Comparison of ENCODE assay signal across 12 cellular contexts in the genomic region with DNA sequence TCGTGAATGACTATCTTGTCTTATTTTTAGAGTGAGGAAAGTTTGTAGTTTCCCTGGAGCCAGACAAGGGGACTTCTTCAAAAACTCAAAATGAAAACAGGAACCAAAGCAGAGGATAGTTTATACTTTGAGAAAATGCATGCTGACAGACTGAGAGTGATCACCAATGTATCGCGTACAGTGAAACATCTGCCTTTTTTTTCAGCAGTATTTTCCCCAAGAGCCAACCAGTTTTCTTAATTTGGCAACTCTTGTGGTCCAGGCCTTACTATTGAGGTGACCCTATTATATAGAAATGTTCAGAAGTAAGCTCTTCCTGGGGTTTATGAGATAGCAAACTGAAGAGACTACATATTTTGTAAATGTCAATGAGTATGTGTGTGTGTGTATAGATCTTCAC.
DNase-seq lines count a peak whose midpoint lies in the region; ATAC-seq and TF ChIP-seq lines count a peak whose summit lies in the region.
"Had no signal": no experiment of that assay in that cellular context is flagged by ENCODE, and none has a peak within 500 bp of the region (broad histone marks: within the 10 kb centered on the region; RNA-seq: fewer than 3 reads in every experiment).

No MANE protein-coding gene starts in this region.

- CTCF ChIA-PET in SK-N-SH (lab: Yijun Ruan, JAX): interaction anchor here (1.9 kb wide), 1 partner anchor 13 kb away, joined by 6 read pairs; no protein-coding TSS in a partner anchor

- no peaks in the 10 kb centered on the region for H3K9me3 ChIP-seq in SK-N-SH
- no peaks in the 10 kb centered on the region for H3K9me3 ChIP-seq in spleen
- H3K9me3 ChIP-seq: tibial nerve had no signal

- whole genome bisulfite sequencing in SK-N-SH (ENCODE audit: low lambda C conversion rate): 89% methylated on average over 3 of the region's 3 CpGs
- 48 to 64% (median 52%) methylated on average over 3 of the region's 3 CpGs for WGBS in spleen, 5 donors

- TF ChIP-seq EP300 in SK-N-SH (IDR thresholded peaks at IDR 0.05; ENCODE audit: borderline replicate concordance in 1 of 2, low read depth in 1 of 2, low read length in 1 of 2): no peak

- no peak for TF ChIP-seq RAD21 in SK-N-SH (IDR thresholded peaks at IDR 0.05; ENCODE audit: low read length)

- no peaks in the 10 kb centered on the region for H4K20me1 ChIP-seq in SK-N-SH (ENCODE audit: insufficient read depth)

- H3K4me1 ChIP-seq in SK-N-SH (ENCODE audit: control insufficient read depth in 1 of 2, insufficient read depth in 2 of 2, low read depth in 1 of 2, low read length in 1 of 2) (no peaks in the 10 kb centered on the region), spleen (no peaks in the 10 kb centered on the region)
- H3K4me1 ChIP-seq: tibial nerve had no signal

- intact Hi-C loops in cardiac septum (cut with DNase I): no loop called here
- intact Hi-C loops in spleen (cut with DNase I; ENCODE audit: low total_unique reads): no loop called here

- H3K36me3 ChIP-seq in SK-N-SH (replicated peaks in 1 of 2; ENCODE audit: control insufficient read depth in 1 of 2, insufficient read depth in 2 of 2, low read length in 1 of 2) (no peaks in the 10 kb centered on the region), spleen (no peaks in the 10 kb centered on the region)
- H3K36me3 ChIP-seq: tibial nerve, WERI-Rb-1 had no signal

- H3K4me2 ChIP-seq in SK-N-SH: no peak overlapping the region

- H3K4me3 ChIP-seq in SK-N-SH (ENCODE audit: low read depth in 2 of 2, low read length in 1 of 2) (no peak overlapping the region), spleen (no peak overlapping the region)
- H3K4me3 ChIP-seq: tibial nerve had no signal

- DNase-seq in CD1c-positive myeloid dendritic cell (ENCODE audit: extremely low spot score) (peak; percentile 74), SK-N-SH (no peak), cardiac septum (ENCODE audit: low spot score) (no peak), NCI-H2081 treated with DMSO at 0.1 percent for 48 hours (lab: John Stamatoyannopoulos, UW) (no peak), spleen (no peak)
- DNase-seq: activated naive CD8-positive, alpha-beta T cell treated with anti-CD3 and anti-CD28 coated beads for 36 hours; stimulated activated CD4-positive, alpha-beta T cell treated with anti-CD3 and anti-CD28 coated beads, Interleukin-1b, Interleukin-23, amount 100 ng/mL, for 48 hours; WERI-Rb-1 had no signal

- POLR2A ChIA-PET in SK-N-SH (lab: Yijun Ruan, JAX): no interaction called here

- no peaks in the 10 kb centered on the region for H3K9me2 ChIP-seq in SK-N-SH

- no peak for TF ChIP-seq CTCF in SK-N-SH (IDR thresholded peaks at IDR 0.05)
- no peak for TF ChIP-seq CTCF in spleen (IDR thresholded peaks at IDR 0.05 in 8 of 11, conservative IDR thresholded peaks at IDR 0.05 in 3 of 11)

- no peak overlapping the region for H2AFZ ChIP-seq in SK-N-SH (ENCODE audit: low read depth)

- no peaks in the 10 kb centered on the region for H3F3A ChIP-seq in SK-N-SH (replicated peaks; ENCODE audit: insufficient read depth)

- no peaks in the 10 kb centered on the region for H3K79me2 ChIP-seq in SK-N-SH (ENCODE audit: insufficient read depth)

- peak; percentile 55 for ATAC-seq in GM19324 (IDR thresholded peaks at IDR 0.05; ENCODE audit: low FRiP score, unreplicated experiment)
- peak; percentile 68 for ATAC-seq in HG02763 (IDR thresholded peaks at IDR 0.05; ENCODE audit: unreplicated experiment)
- ATAC-seq in HG03565 (IDR thresholded peaks at IDR 0.05; ENCODE audit: unreplicated experiment): peak; percentile 78

- no peak overlapping the region for H3K27ac ChIP-seq in SK-N-SH (ENCODE audit: low read depth in 2 of 2, low read length in 1 of 2)
- H3K27ac ChIP-seq in spleen: no peak overlapping the region
- H3K27ac ChIP-seq: tibial nerve, WERI-Rb-1 had no signal

- no peak for TF ChIP-seq POLR2A in spleen (IDR thresholded peaks at IDR 0.05)

- no peaks in the 10 kb centered on the region for H3K27me3 ChIP-seq in SK-N-SH (ENCODE audit: insufficient read depth)
- H3K27me3 ChIP-seq in spleen (replicated peaks in 1 of 7): no peaks in the 10 kb centered on the region
- H3K27me3 ChIP-seq: tibial nerve had no signal

- no peak overlapping the region for H3K9ac ChIP-seq in SK-N-SH

TF ChIP-seq in SK-N-SH, 30 proteins besides CTCF, POLR2A, EP300 and RAD21:
- TF ChIP-seq ZBTB33 (IDR thresholded peaks at IDR 0.05; ENCODE audit: borderline replicate concordance, low read depth): no peak
- TF ChIP-seq, protein P1, sequence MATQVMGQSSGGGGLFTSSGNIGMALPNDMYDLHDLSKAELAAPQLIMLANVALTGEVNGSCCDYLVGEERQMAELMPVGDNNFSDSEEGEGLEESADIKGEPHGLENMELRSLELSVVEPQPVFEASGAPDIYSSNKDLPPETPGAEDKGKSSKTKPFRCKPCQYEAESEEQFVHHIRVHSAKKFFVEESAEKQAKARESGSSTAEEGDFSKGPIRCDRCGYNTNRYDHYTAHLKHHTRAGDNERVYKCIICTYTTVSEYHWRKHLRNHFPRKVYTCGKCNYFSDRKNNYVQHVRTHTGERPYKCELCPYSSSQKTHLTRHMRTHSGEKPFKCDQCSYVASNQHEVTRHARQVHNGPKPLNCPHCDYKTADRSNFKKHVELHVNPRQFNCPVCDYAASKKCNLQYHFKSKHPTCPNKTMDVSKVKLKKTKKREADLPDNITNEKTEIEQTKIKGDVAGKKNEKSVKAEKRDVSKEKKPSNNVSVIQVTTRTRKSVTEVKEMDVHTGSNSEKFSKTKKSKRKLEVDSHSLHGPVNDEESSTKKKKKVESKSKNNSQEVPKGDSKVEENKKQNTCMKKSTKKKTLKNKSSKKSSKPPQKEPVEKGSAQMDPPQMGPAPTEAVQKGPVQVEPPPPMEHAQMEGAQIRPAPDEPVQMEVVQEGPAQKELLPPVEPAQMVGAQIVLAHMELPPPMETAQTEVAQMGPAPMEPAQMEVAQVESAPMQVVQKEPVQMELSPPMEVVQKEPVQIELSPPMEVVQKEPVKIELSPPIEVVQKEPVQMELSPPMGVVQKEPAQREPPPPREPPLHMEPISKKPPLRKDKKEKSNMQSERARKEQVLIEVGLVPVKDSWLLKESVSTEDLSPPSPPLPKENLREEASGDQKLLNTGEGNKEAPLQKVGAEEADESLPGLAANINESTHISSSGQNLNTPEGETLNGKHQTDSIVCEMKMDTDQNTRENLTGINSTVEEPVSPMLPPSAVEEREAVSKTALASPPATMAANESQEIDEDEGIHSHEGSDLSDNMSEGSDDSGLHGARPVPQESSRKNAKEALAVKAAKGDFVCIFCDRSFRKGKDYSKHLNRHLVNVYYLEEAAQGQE (IDR thresholded peaks at IDR 0.05; ENCODE audit: low read depth, low read length): no peak
- no peak for TF ChIP-seq POLR2AphosphoS5 (IDR thresholded peaks at IDR 0.05; ENCODE audit: low read depth, low read length)
- TF ChIP-seq, protein P2, sequence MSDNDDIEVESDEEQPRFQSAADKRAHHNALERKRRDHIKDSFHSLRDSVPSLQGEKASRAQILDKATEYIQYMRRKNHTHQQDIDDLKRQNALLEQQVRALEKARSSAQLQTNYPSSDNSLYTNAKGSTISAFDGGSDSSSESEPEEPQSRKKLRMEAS (IDR thresholded peaks at IDR 0.05; ENCODE audit: low read depth): no peak
- TF ChIP-seq PBX3 (IDR thresholded peaks at IDR 0.05): no peak
- TF ChIP-seq MXI1 (IDR thresholded peaks at IDR 0.05; ENCODE audit: low read depth, low read length): no peak
- no peak for TF ChIP-seq TCF12 (IDR thresholded peaks at IDR 0.05)
- no peak for TF ChIP-seq USF1 (IDR thresholded peaks at IDR 0.05; ENCODE audit: borderline replicate concordance, low read depth)
